In the genomic region with DNA sequence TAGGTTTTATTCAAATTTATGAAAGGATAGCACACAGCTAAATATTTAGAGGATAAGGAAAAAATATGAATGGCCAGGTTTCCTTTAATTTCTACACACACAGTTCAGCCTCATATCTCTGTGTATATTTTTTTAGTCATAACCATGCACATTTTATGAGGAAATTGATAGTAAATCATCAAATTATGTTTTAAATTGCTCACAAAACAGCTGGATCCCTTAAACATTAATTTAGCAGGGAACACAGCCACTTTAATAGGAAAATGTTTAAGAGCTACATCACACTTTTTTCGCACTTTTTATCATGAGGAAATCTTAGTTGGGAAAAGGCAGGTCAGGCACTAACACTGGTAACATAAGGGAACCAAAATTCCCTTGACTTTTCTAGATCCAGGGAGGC, we compare ENCODE assay signal across 22 cellular contexts.
"Had no signal": no experiment of that assay in that cellular context is flagged by ENCODE, and none has a peak within 500 bp of the region (broad histone marks: within the 10 kb centered on the region; RNA-seq: fewer than 3 reads in every experiment).

No MANE protein-coding gene starts in this region.

- H3K27me3 ChIP-seq: ascending aorta, breast epithelium, SJSA1 had no signal

- H3K27ac ChIP-seq: breast epithelium, SJSA1 had no signal

- ATAC-seq: activated CD8-positive, alpha-beta T cell treated with anti-CD3 and anti-CD28 coated beads for 36 hours; Panc1 had no signal

- DNase-seq: activated CD4-positive, alpha-beta T cell treated with anti-CD3 and anti-CD28 coated beads, Interleukin-2, amount 10 ng/mL, durations not matched to agents 24 days and 14 days; activated CD4-positive, alpha-beta T cell treated with anti-CD3 and anti-CD28 coated beads, Interleukin-2, amount 50 U/mL, for 4 hours; activated CD8-positive, alpha-beta T cell treated with anti-CD3 and anti-CD28 coated beads for 36 hours; activated gamma-delta T cell; activated naive CD4-positive, alpha-beta T cell treated with Interleukin-2 at 50 U/mL for 16 hours; activated naive CD8-positive, alpha-beta T cell treated with anti-CD3 and anti-CD28 coated beads, Interleukin-2, amount 10 ng/mL, durations not matched to agents 7 days and 5 days; activated T-cell treated with anti-CD3 and anti-CD28 coated beads, Interleukin-2, amount 50 U/mL, for 24 hours; amygdala; Karpas-422; NCI-H1105; NCI-H1417 treated with DMSO at 0.1 percent for 48 hours; NCI-H1694; NCI-H1930; NCI-H2081 treated with DMSO at 0.1 percent for 48 hours; NCI-H345; NCI-H524 treated with DMSO at 0.1 percent for 48 hours; SHP77 treated with DMSO at 0.1 percent for 48 hours; SK-N-SH had no signal

- H3K36me3 ChIP-seq: ascending aorta, breast epithelium, SJSA1 had no signal

- H3K4me3 ChIP-seq: ascending aorta, breast epithelium, SJSA1 had no signal

- H3K4me1 ChIP-seq: breast epithelium, SJSA1 had no signal

- H3K9me3 ChIP-seq: ascending aorta, breast epithelium, SJSA1, SK-N-SH had no signal
